Comparison of ENCODE assay signal across 24 cellular contexts in the genomic region with DNA sequence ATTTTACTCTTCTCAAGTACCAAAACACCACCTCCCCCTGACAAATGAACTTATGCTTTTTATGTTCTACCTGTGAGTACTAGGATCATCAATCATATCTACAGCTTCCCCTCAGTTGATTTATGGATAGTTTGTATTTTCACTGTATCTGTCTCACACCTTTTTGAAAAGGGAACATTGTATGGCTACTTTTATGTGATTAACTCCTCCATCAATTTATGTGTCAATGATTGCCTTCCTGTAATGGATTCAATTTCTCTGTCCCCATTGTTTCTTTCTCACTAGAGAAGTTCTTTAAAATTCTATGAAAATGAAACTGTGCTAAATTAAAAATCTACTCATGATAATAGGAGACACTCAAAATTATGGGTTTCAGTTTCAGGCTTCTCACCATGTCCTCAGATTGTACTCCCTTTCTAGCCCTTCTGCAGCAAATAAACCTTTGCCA.
DNase-seq lines count a peak whose midpoint lies in the region; ATAC-seq and TF ChIP-seq lines count a peak whose summit lies in the region.
"Had no signal": no experiment of that assay in that cellular context is flagged by ENCODE, and none has a peak within 500 bp of the region (broad histone marks: within the 10 kb centered on the region; RNA-seq: fewer than 3 reads in every experiment).

No MANE protein-coding gene starts in this region.

- TF ChIP-seq EP300 in suprapubic skin (IDR thresholded peaks at IDR 0.05), result no peak

- no peaks in the 10 kb centered on the region for H3K4me1 Mint-ChIP-seq in natural killer cell
- H3K4me1 Mint-ChIP-seq: activated naive CD8-positive, alpha-beta T cell treated with anti-CD3 and anti-CD28 coated beads for 36 hours; endodermal cell; immature natural killer cell; stimulated activated effector memory CD8-positive, alpha-beta T cell treated with anti-CD3 and anti-CD28 coated beads, Interleukin-12 subunit alpha, Interleukin-12 subunit beta, amount 100 ng/mL, for 72 hours had no signal

- no peak overlapping the region for H3K27ac Mint-ChIP-seq in natural killer cell
- H3K27ac Mint-ChIP-seq: activated naive CD8-positive, alpha-beta T cell treated with anti-CD3 and anti-CD28 coated beads for 36 hours; endodermal cell; immature natural killer cell; stimulated activated effector memory CD8-positive, alpha-beta T cell treated with anti-CD3 and anti-CD28 coated beads, Interleukin-12 subunit alpha, Interleukin-12 subunit beta, amount 100 ng/mL, for 72 hours had no signal

- H3K9me3 Mint-ChIP-seq in natural killer cell, result peaks cover 14 to 19% of the 10 kb centered on the region in 2 donors

- no peaks in the 10 kb centered on the region for H3K9me3 ChIP-seq in suprapubic skin
- H3K9me3 ChIP-seq: Peyer's patch had no signal

- no peak overlapping the region for H3K4me3 Mint-ChIP-seq in natural killer cell
- H3K4me3 Mint-ChIP-seq: activated naive CD8-positive, alpha-beta T cell treated with anti-CD3 and anti-CD28 coated beads for 36 hours; endodermal cell; immature natural killer cell; stimulated activated effector memory CD8-positive, alpha-beta T cell treated with anti-CD3 and anti-CD28 coated beads, Interleukin-12 subunit alpha, Interleukin-12 subunit beta, amount 100 ng/mL, for 72 hours had no signal

- ATAC-seq in GM18907 (IDR thresholded peaks at IDR 0.05; ENCODE audit: unreplicated experiment), result peak; percentile 77
- ATAC-seq in GM21619 (IDR thresholded peaks at IDR 0.05; ENCODE audit: unreplicated experiment), result peak; percentile 66
- ATAC-seq in HG03064 (IDR thresholded peaks at IDR 0.05; ENCODE audit: low read depth, unreplicated experiment), result peak; percentile 53
- ATAC-seq in natural killer cell, result no peak
- ATAC-seq in HG03108 (IDR thresholded peaks at IDR 0.05; ENCODE audit: unreplicated experiment), result no peak
- ATAC-seq: activated CD4-positive, CD25-positive, alpha-beta regulatory T cell treated with anti-CD3 and anti-CD28 coated beads, Interleukin-2, amount 50 U/mL, for 24 hours; sciatic nerve; stimulated activated effector memory CD8-positive, alpha-beta T cell treated with anti-CD3 and anti-CD28 coated beads, Interleukin-12 subunit alpha, Interleukin-12 subunit beta, amount 100 ng/mL, for 72 hours had no signal

- no peaks in the 10 kb centered on the region for H3K36me3 Mint-ChIP-seq in natural killer cell
- H3K36me3 Mint-ChIP-seq: activated naive CD8-positive, alpha-beta T cell treated with anti-CD3 and anti-CD28 coated beads for 36 hours; stimulated activated effector memory CD8-positive, alpha-beta T cell treated with anti-CD3 and anti-CD28 coated beads, Interleukin-12 subunit alpha, Interleukin-12 subunit beta, amount 100 ng/mL, for 72 hours had no signal

- no peak overlapping the region for H3K4me3 ChIP-seq in suprapubic skin
- H3K4me3 ChIP-seq: BLaER1 treated with 17β-estradiol and CSF1 and Interleukin-3, amounts not matched to agents 10 nM and 100 nM; Peyer's patch had no signal

- H3K27me3 ChIP-seq in suprapubic skin, result no peaks in the 10 kb centered on the region
- H3K27me3 ChIP-seq: BLaER1 treated with 17β-estradiol and CSF1 and Interleukin-3, amounts not matched to agents 10 nM and 100 nM; foreskin keratinocyte; Peyer's patch had no signal

- no peak for TF ChIP-seq POLR2A in suprapubic skin (IDR thresholded peaks at IDR 0.05)

- H3K27ac ChIP-seq in suprapubic skin, result no peak overlapping the region
- H3K27ac ChIP-seq: BLaER1 treated with 17β-estradiol and CSF1 and Interleukin-3, amounts not matched to agents 10 nM and 100 nM; foreskin keratinocyte; Peyer's patch had no signal

- intact Hi-C loops in natural killer cell (cut with micrococcal nuclease), result no loop called here

- TF ChIP-seq CTCF in natural killer cell (IDR thresholded peaks at IDR 0.05), result no peak
- TF ChIP-seq CTCF in suprapubic skin (IDR thresholded peaks at IDR 0.05), result no peak

- DNase-seq in NCI-H1417 treated with DMSO at 0.1 percent for 48 hours (lab: John Stamatoyannopoulos, UW) (peak; percentile 84), natural killer cell (no peak), suprapubic skin (ENCODE audit: low spot score in 2 of 2) (no peak), glomerular visceral epithelial cell (ENCODE audit: extremely low spot score) (no peak)
- DNase-seq: activated naive CD8-positive, alpha-beta T cell treated with anti-CD3 and anti-CD28 coated beads for 36 hours; central memory CD4-positive, alpha-beta T cell; DND-41; endodermal cell; immature natural killer cell; mesendoderm; NCI-H1436; NCI-H446 treated with DMSO at 0.1 percent for 48 hours; Peyer's patch; stimulated activated CD4-positive, alpha-beta T cell treated with anti-CD3 and anti-CD28 coated beads, Interleukin-4, amount 100 ng/mL, for 4 hours; T-helper 1 cell had no signal

- no peaks in the 10 kb centered on the region for H3K36me3 ChIP-seq in suprapubic skin
- H3K36me3 ChIP-seq: BLaER1 treated with 17β-estradiol and CSF1 and Interleukin-3, amounts not matched to agents 10 nM and 100 nM; Peyer's patch had no signal

- H3K27me3 Mint-ChIP-seq in natural killer cell (ENCODE audit: low read depth in 2 of 2), result no peaks in the 10 kb centered on the region
- H3K27me3 Mint-ChIP-seq: activated naive CD8-positive, alpha-beta T cell treated with anti-CD3 and anti-CD28 coated beads for 36 hours had no signal

- H3K4me1 ChIP-seq in suprapubic skin, result no peaks in the 10 kb centered on the region
- H3K4me1 ChIP-seq: Peyer's patch had no signal

Comparison
In these comparisons a context has a peak if more than half of its experiments do, and no peak if none do; other contexts are left out.
1. ATAC-seq: peak in GM18907 (single experiment), GM21619 (single experiment) and HG03064 (single experiment); none in natural killer cell (0 of 3) and HG03108 (single experiment).